In the genomic region with DNA sequence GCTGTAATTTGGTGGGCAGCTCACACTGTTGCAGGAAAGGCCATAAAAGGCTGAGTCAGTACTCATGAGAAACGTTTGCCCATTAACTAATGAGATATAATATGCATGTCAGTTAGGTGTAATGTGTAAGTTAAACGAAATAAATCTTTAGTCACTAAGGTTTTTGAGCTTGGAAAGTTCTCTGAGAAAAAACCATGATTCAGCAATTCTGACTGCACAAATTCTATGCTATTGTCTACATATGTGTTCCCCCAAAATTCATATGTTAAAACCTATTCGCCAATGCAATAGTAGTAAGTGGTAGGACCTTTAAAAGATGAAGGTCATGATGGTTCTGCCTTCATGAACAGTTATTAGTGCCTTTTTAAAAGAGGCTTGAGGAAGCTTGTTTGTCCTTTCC, we compare ENCODE assay signal across 36 cellular contexts.
"Had no signal": no experiment of that assay in that cellular context is flagged by ENCODE, and none has a peak within 500 bp of the region (broad histone marks: within the 10 kb centered on the region; RNA-seq: fewer than 3 reads in every experiment).

No MANE protein-coding gene starts in this region.

- ATAC-seq: activated CD8-positive, alpha-beta T cell treated with anti-CD3 and anti-CD28 coated beads for 36 hours; activated naive CD4-positive, alpha-beta T cell treated with anti-CD3 and anti-CD28 coated beads, Interleukin-2, amount 50 U/mL, for 72 hours; activated T-cell treated with anti-CD3 and anti-CD28 coated beads, Interleukin-2, amount 50 U/mL, for 4 hours; activated T-cell treated with anti-CD3 and anti-CD28 coated beads, Interleukin-2, amount 50 U/mL, for 72 hours; activated T-helper 17 cell treated with anti-CD3 and anti-CD28 coated beads, Interleukin-2, amount 50 U/mL, for 72 hours; body of pancreas had no signal

- H3K4me1 Mint-ChIP-seq: activated B cell treated with CpG ODN at 0.5 μM for 24 hours; activated CD4-positive, alpha-beta T cell treated with anti-CD3 and anti-CD28 coated beads, Interleukin-2, amount 10 ng/mL, durations not matched to agents 24 days and 14 days; activated naive CD8-positive, alpha-beta T cell treated with anti-CD3 and anti-CD28 coated beads for 36 hours; activated T-helper 17 cell treated with anti-CD3 and anti-CD28 coated beads, Interleukin-2, amount 50 U/mL, for 72 hours had no signal

- H3K4me1 ChIP-seq: adrenal gland, body of pancreas, breast epithelium had no signal

- H3K4me3 ChIP-seq: adrenal gland, body of pancreas, breast epithelium had no signal

- H3K27ac ChIP-seq: adrenal gland, body of pancreas, brain microvascular endothelial cell, breast epithelium, VCaP had no signal

- H3K36me3 Mint-ChIP-seq: activated CD4-positive, alpha-beta memory T cell treated with anti-CD3 and anti-CD28 coated beads for 36 hours; activated naive CD4-positive, alpha-beta T cell treated with anti-CD3 and anti-CD28 coated beads, Interleukin-2, amount 50 U/mL, for 72 hours had no signal

- H3K27ac Mint-ChIP-seq: activated B cell treated with CpG ODN at 0.5 μM for 24 hours; activated CD4-positive, alpha-beta memory T cell treated with anti-CD3 and anti-CD28 coated beads for 36 hours; activated CD4-positive, alpha-beta T cell treated with anti-CD3 and anti-CD28 coated beads, Interleukin-2, amount 10 ng/mL, durations not matched to agents 24 days and 14 days; activated CD8-positive, alpha-beta T cell treated with anti-CD3 and anti-CD28 coated beads for 36 hours; activated naive CD4-positive, alpha-beta T cell treated with anti-CD3 and anti-CD28 coated beads for 36 hours; activated naive CD4-positive, alpha-beta T cell treated with anti-CD3 and anti-CD28 coated beads, Interleukin-2, amount 50 U/mL, for 72 hours; activated naive CD8-positive, alpha-beta T cell treated with anti-CD3 and anti-CD28 coated beads for 36 hours; activated T-cell treated with anti-CD3 and anti-CD28 coated beads, Interleukin-2, amount 50 U/mL, for 72 hours; activated T-helper 1 cell treated with anti-CD3 and anti-CD28 coated beads, Interleukin-12 subunit alpha, Interleukin-12 subunit beta, Interleukin-2, Interleukin-4 antibody, amounts not matched to agents 30 ng/mL and 10 ng/mL and 1 ng/mL, durations not matched to agents 14 hours and 24 hours and 36 hours; activated T-helper 17 cell treated with anti-CD3 and anti-CD28 coated beads, Interleukin-2, amount 50 U/mL, for 72 hours; T-helper 2 cell treated with Interferon-gamma antibody and Interleukin-4, amounts not matched to agents 5 μg/mL and 100 μg/mL, for 36 hours had no signal

- DNase-seq: activated B cell treated with CpG ODN at 0.5 μM for 24 hours; activated CD4-positive, alpha-beta memory T cell treated with anti-CD3 and anti-CD28 coated beads for 36 hours; activated CD4-positive, alpha-beta T cell treated with anti-CD3 and anti-CD28 coated beads for 4 hours; activated CD4-positive, alpha-beta T cell treated with anti-CD3 and anti-CD28 coated beads, Interleukin-2, amount 10 ng/mL, durations not matched to agents 24 days and 14 days; activated CD4-positive, alpha-beta T cell treated with anti-CD3 and anti-CD28 coated beads, Interleukin-2, amount 50 U/mL, for 1 hour; activated CD4-positive, alpha-beta T cell treated with anti-CD3 and anti-CD28 coated beads, Interleukin-2, amount 50 U/mL, for 4 hours; activated CD4-positive, CD25-positive, alpha-beta regulatory T cell treated with anti-CD3 and anti-CD28 coated beads, Interleukin-2, amount 50 U/mL, for 72 hours; activated CD8-positive, alpha-beta memory T cell treated with anti-CD3 and anti-CD28 coated beads, Interleukin-2, amount 50 U/mL, for 4 hours; activated CD8-positive, alpha-beta T cell treated with anti-CD3 and anti-CD28 coated beads for 36 hours; activated effector memory CD4-positive, alpha-beta T cell treated with anti-CD3 and anti-CD28 coated beads, Interleukin-2, amount 50 U/mL, for 16 hours; activated gamma-delta T cell treated with Interleukin-2 at 50 U/mL for 16 hours; activated naive CD4-positive, alpha-beta T cell; activated naive CD4-positive, alpha-beta T cell treated with anti-CD3 and anti-CD28 coated beads for 36 hours; activated naive CD4-positive, alpha-beta T cell treated with anti-CD3 and anti-CD28 coated beads, Interleukin-2, amount 50 U/mL, for 16 hours; activated naive CD8-positive, alpha-beta T cell treated with anti-CD3 and anti-CD28 coated beads for 36 hours; activated T-cell treated with anti-CD3 and anti-CD28 coated beads for 4 hours; activated T-cell treated with anti-CD3 and anti-CD28 coated beads, Interleukin-2, amount 50 U/mL, for 1 hour; activated T-cell treated with anti-CD3 and anti-CD28 coated beads, Interleukin-2, amount 50 U/mL, for 4 hours; activated T-cell treated with anti-CD3 and anti-CD28 coated beads, Interleukin-2, amount 50 U/mL, for 72 hours; adrenal gland; amniotic stem cell; aorta; body of pancreas; brain microvascular endothelial cell; central memory CD4-positive, alpha-beta T cell; T-helper 2 cell; T-helper 9 cell had no signal

- H3K27me3 ChIP-seq: adrenal gland, body of pancreas, brain microvascular endothelial cell, breast epithelium had no signal

- H3K4me3 Mint-ChIP-seq: activated B cell treated with CpG ODN at 0.5 μM for 24 hours; activated CD4-positive, alpha-beta memory T cell treated with anti-CD3 and anti-CD28 coated beads for 36 hours; activated CD4-positive, alpha-beta T cell treated with anti-CD3 and anti-CD28 coated beads, Interleukin-2, amount 10 ng/mL, durations not matched to agents 24 days and 14 days; activated CD8-positive, alpha-beta T cell treated with anti-CD3 and anti-CD28 coated beads for 36 hours; activated naive CD4-positive, alpha-beta T cell treated with anti-CD3 and anti-CD28 coated beads for 36 hours; activated naive CD8-positive, alpha-beta T cell treated with anti-CD3 and anti-CD28 coated beads for 36 hours; activated T-cell treated with anti-CD3 and anti-CD28 coated beads, Interleukin-2, amount 50 U/mL, for 4 hours; activated T-cell treated with anti-CD3 and anti-CD28 coated beads, Interleukin-2, amount 50 U/mL, for 72 hours; activated T-helper 1 cell treated with anti-CD3 and anti-CD28 coated beads, Interleukin-12 subunit alpha, Interleukin-12 subunit beta, Interleukin-2, Interleukin-4 antibody, amounts not matched to agents 30 ng/mL and 10 ng/mL and 1 ng/mL, durations not matched to agents 14 hours and 24 hours and 36 hours; activated T-helper 17 cell treated with anti-CD3 and anti-CD28 coated beads, Interleukin-2, amount 50 U/mL, for 72 hours; T-helper 2 cell treated with Interferon-gamma antibody and Interleukin-4, amounts not matched to agents 5 μg/mL and 100 μg/mL, for 36 hours had no signal

- H3K27me3 Mint-ChIP-seq: activated B cell treated with CpG ODN at 0.5 μM for 24 hours; activated CD4-positive, alpha-beta memory T cell treated with anti-CD3 and anti-CD28 coated beads for 36 hours; activated CD4-positive, alpha-beta T cell treated with anti-CD3 and anti-CD28 coated beads, Interleukin-2, amount 10 ng/mL, durations not matched to agents 24 days and 14 days; activated CD8-positive, alpha-beta T cell treated with anti-CD3 and anti-CD28 coated beads for 36 hours; activated naive CD8-positive, alpha-beta T cell treated with anti-CD3 and anti-CD28 coated beads for 36 hours; activated T-helper 17 cell treated with anti-CD3 and anti-CD28 coated beads, Interleukin-2, amount 50 U/mL, for 72 hours had no signal

- FAIRE-seq: astrocyte, colon, TTC549 had no signal

- H3K36me3 ChIP-seq: adrenal gland, brain microvascular endothelial cell, breast epithelium had no signal

- H3K9me3 ChIP-seq: adrenal gland, body of pancreas, breast epithelium had no signal
